Comparison of ENCODE assay signal across 12 cellular contexts in genomic region chr1:202113690-202114300, GRCh38. TPM values are rescaled to one million over a fixed set of nuclear protein-coding genes. Genes with fewer than 3 reads are reported as not detected.
DNase-seq lines count a peak whose midpoint lies in the region; ATAC-seq and TF ChIP-seq lines count a peak whose summit lies in the region.
"Had no signal": no experiment of that assay in that cellular context is flagged by ENCODE, and none has a peak within 500 bp of the region (broad histone marks: within the 10 kb centered on the region; RNA-seq: fewer than 3 reads in every experiment).

No MANE protein-coding gene starts in this region.

- H3K4me3 Mint-ChIP-seq in HFFc6, result no peak overlapping the region

- H3K4me1 ChIP-seq in heart right ventricle (peaks cover 0 to 32% (median 15%) of the 10 kb centered on the region in 9 donors), tibial nerve (peaks cover 3 to 19% (median 17%) of the 10 kb centered on the region in 4 donors)

- ATAC-seq in heart right ventricle (no peak), left ventricle myocardium superior (no peak), esophagus mucosa (peak; percentile 20)

- TF ChIP-seq CTCF in heart right ventricle (IDR thresholded peaks at IDR 0.05), result no peak
- no peak for TF ChIP-seq CTCF in tibial nerve (IDR thresholded peaks at IDR 0.05)
- no peak for TF ChIP-seq CTCF in HFFc6 (IDR thresholded peaks at IDR 0.05)

- H3K4me1 Mint-ChIP-seq in HFFc6 (ENCODE audit: low read depth), result peaks cover 13% of the 10 kb centered on the region

- TF ChIP-seq EP300 in tibial nerve (IDR thresholded peaks at IDR 0.05), result no peak

- H3K27ac Mint-ChIP-seq in HFFc6, result no peak overlapping the region

- H3K9me3 Mint-ChIP-seq in HFFc6, result no peaks in the 10 kb centered on the region

- DNase-seq in heart right ventricle (no peak), left ventricle myocardium superior (no peak), LoVo (ENCODE audit: low spot score) (peak; percentile 40), tibial nerve (ENCODE audit: low spot score in 2 of 2) (no peak), nucleus accumbens (lab: John Stamatoyannopoulos, UW) (no peak), HFFc6 (no peak)
- DNase-seq in stimulated activated CD8-positive, alpha-beta memory T cell treated with anti-CD3 and anti-CD28 coated beads, Interleukin-4, amount 100 ng/mL, for 48 hours, result no peak
- DNase-seq: activated naive CD4-positive, alpha-beta T cell treated with Interleukin-2 at 50 U/mL for 16 hours; cortex of kidney had no signal

- intact Hi-C loops in heart right ventricle (cut with DNase I) (loop anchor here in 4 of 10 donors (2.0 to 10.0 kb wide), 3 partner anchors 65 to 229 kb away; partner anchors contain the start of gene SHISA4 (in 1 of the 4)), left ventricle myocardium superior (cut with micrococcal nuclease) (no loop called here)

- H3K27me3 Mint-ChIP-seq in HFFc6 (ENCODE audit: insufficient read depth), result peaks cover 5% of the 10 kb centered on the region

- peak overlapping the region in 9 of 10 donors; percentile 48 to 85 (median 72) for H3K27ac ChIP-seq in heart right ventricle
- peak overlapping the region in 3 of 4 donors; percentile 61 to 77 (median 71) for H3K27ac ChIP-seq in tibial nerve

- H3K9me3 ChIP-seq in heart right ventricle (no peaks in the 10 kb centered on the region), tibial nerve (no peaks in the 10 kb centered on the region)
- H3K9me3 ChIP-seq: MG63 had no signal

- H3K4me3 ChIP-seq in heart right ventricle (no peak overlapping the region), tibial nerve (no peak overlapping the region)
- H3K4me3 ChIP-seq: MG63 had no signal

- H3K36me3 ChIP-seq in heart right ventricle (no peaks in the 10 kb centered on the region), tibial nerve (no peaks in the 10 kb centered on the region)
- H3K36me3 ChIP-seq: MG63 had no signal

- no peak for TF ChIP-seq POLR2A in tibial nerve (IDR thresholded peaks at IDR 0.05)

- no peaks in the 10 kb centered on the region for H3K36me3 Mint-ChIP-seq in HFFc6 (ENCODE audit: low read depth)

- 23 to 38% methylated on average over 2 of the region's 2 CpGs for WGBS in heart right ventricle, 2 donors
- 69% methylated on average over 2 of the region's 2 CpGs for WGBS in tibial nerve, 2 donors

- H3K27me3 ChIP-seq in heart right ventricle (peaks cover 0 to 2% (median 0%) of the 10 kb centered on the region in 7 donors), tibial nerve (no peaks in the 10 kb centered on the region)
- H3K27me3 ChIP-seq: MG63 had no signal

RNA-seq across cellular contexts. Expression of gene GPR37L1, which starts 8.9 kb away (rescaled TPM):
- under 1 TPM in 4 of 10 donors, not detected in 6; 0.04 to 0.20 (median 0.06) TPM for total RNA-seq in heart right ventricle
- polyA plus RNA-seq in heart right ventricle, result under 1 TPM in 1 of 2 donors, not detected in 1; 0.03 TPM
- total RNA-seq in left ventricle myocardium superior, result 0.07 TPM
- 0.12 TPM for total RNA-seq in esophagus mucosa
- total RNA-seq in tibial nerve, result 10 to 100 TPM; 13.8 to 26.3 (median 24.3) TPM
- not detected for total RNA-seq in HFFc6 (2021; fragmentation: NEBNext Ultra II Directional; extraction: Animal tissue kit (Norgen Biotek cat#: 25700))
- polyA plus RNA-seq: BJ had no signal

RNA-seq across cellular contexts. Expression of gene ARL8A, which starts 30.7 kb away (rescaled TPM):
- 10 to 100 TPM; 70.9 to 92.7 (median 83.4) TPM for total RNA-seq in heart right ventricle
- 10 to 100 TPM; 21.5 to 29.6 TPM for polyA plus RNA-seq in heart right ventricle
- 65.1 TPM for total RNA-seq in left ventricle myocardium superior
- total RNA-seq in esophagus mucosa, result 38.3 TPM
- total RNA-seq in tibial nerve, result 10 to 100 TPM; 35.0 to 64.5 (median 49.3) TPM
- 10 to 100 TPM; 44.6 to 60.7 (median 48.6) TPM for total RNA-seq in HFFc6 (2021; fragmentation: NEBNext Ultra II Directional; extraction: Animal tissue kit (Norgen Biotek cat#: 25700))

RNA-seq across cellular contexts. Expression of gene PTPN7, which starts 46.6 kb away (rescaled TPM):
- total RNA-seq in heart right ventricle (1 to 10 TPM in 2 of 10 donors, under 1 TPM in 8; 0.09 to 6.2 (median 0.47) TPM), left ventricle myocardium superior (0.92 TPM), esophagus mucosa (1.2 TPM), tibial nerve (10 to 100 TPM in 1 of 4 donors, 1 to 10 TPM in 3; 1.2 to 13.8 (median 6.8) TPM)
- polyA plus RNA-seq in heart right ventricle, result under 1 TPM; 0.32 to 0.51 TPM
- total RNA-seq in HFFc6 (2021; fragmentation: NEBNext Ultra II Directional; extraction: Animal tissue kit (Norgen Biotek cat#: 25700)), result not detected
- polyA plus RNA-seq: BJ had no signal

Comparison
In these comparisons a context has a peak if more than half of its experiments do, and no peak if none do; other contexts are left out.
1. RNA of gene GPR37L1, which starts 8.9 kb away (total RNA-seq): 13.8 to 26.3 TPM in tibial nerve; 0.12 TPM in esophagus mucosa (single experiment), 0.07 TPM in left ventricle myocardium superior (single experiment), 0.04 to 0.20 TPM in heart right ventricle and not detected in HFFc6; every median in the first group is over 10 times any median in the second.